ENCODE assay signal across 30 cellular contexts in the genomic region with DNA sequence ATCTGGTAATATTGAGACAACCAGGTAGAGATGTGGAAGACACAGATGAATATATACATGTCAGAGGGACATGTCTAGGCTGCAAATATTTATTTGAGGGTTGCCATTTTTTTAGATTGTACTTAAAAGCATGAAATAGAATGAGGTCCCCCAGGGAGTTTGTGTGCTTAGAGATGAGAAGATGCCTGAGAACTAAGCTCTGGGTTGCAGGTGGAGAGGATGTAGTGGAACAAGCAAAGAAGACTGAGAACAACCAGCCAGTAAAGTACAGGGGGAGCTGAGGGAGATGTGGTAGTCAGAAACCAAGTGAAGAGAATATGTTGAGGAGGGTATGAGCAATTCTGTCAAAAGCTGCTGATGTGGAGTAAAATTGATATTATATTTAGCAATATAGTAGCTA.
"Had no signal": no experiment of that assay in that cellular context is flagged by ENCODE, and none has a peak within 500 bp of the region (broad histone marks: within the 10 kb centered on the region; RNA-seq: fewer than 3 reads in every experiment).

No MANE protein-coding gene starts in this region.

- H3K27ac ChIP-seq: Peyer's patch, SJSA1 had no signal

- H3K9ac ChIP-seq: SK-N-SH had no signal

- H3K27me3 ChIP-seq: MG63, Peyer's patch, SJSA1 had no signal

- H3K4me2 ChIP-seq: SK-N-SH had no signal

- ATAC-seq: PC-3 had no signal

- H3K4me1 ChIP-seq: Peyer's patch, SJSA1 had no signal

- H3K36me3 ChIP-seq: MG63, Peyer's patch, SJSA1 had no signal

- H3K4me3 ChIP-seq: MG63, Peyer's patch, SJSA1 had no signal

- DNase-seq: Kasumi-1, MG63, NCI-H1048, NCI-H1092 treated with DMSO at 0.1 percent for 48 hours, NCI-H1105 treated with DMSO at 0.1 percent for 48 hours, NCI-H1417, NCI-H1436, NCI-H146, NCI-H1694, NCI-H187, NCI-H1930, NCI-H2029 treated with DMSO at 0.1 percent for 48 hours, NCI-H2081 treated with DMSO at 0.1 percent for 48 hours, NCI-H2107, NCI-H2171, NCI-H226, NCI-H446 treated with DMSO at 0.1 percent for 48 hours, NCI-H510A, NCI-H524, NCI-H526, NCI-H748 treated with DMSO at 0.1 percent for 48 hours, PC-3, Peyer's patch, Right ventricle myocardium superior, RPMI8226, SHP77 treated with DMSO at 0.1 percent for 48 hours, SK-N-SH, SW 1271, T-helper 1 cell had no signal

- H3K9me3 ChIP-seq: MG63, Peyer's patch, SJSA1, SK-N-SH had no signal
